In genomic region chr21:8993284-8993942, GRCh38 we compare ENCODE assay signal across 20 cellular contexts.
A peak's percentile ranks its signal among the peaks of the same experiment; 100 is the strongest.
DNase-seq lines count a peak whose midpoint lies in the region; ATAC-seq, FAIRE-seq and TF ChIP-seq lines count a peak whose summit lies in the region.
"Had no signal": no experiment of that assay in that cellular context is flagged by ENCODE, and none has a peak within 500 bp of the region (broad histone marks: within the 10 kb centered on the region; RNA-seq: fewer than 3 reads in every experiment).

No MANE protein-coding gene starts in this region.

- intact Hi-C loops in Calu3 (cut with micrococcal nuclease; ENCODE audit: unreplicated experiment) = no loop called here
- intact Hi-C loops in HepG2 (cut with micrococcal nuclease; ENCODE audit: unreplicated experiment) = no loop called here

- no peaks in the 10 kb centered on the region for H3K4me1 Mint-ChIP-seq in Calu3 (ENCODE audit: low read depth, unreplicated experiment)
- H3K4me1 Mint-ChIP-seq in activated T-helper 17 cell treated with anti-CD3 and anti-CD28 coated beads, Interleukin-2, amount 50 U/mL, for 72 hours = peaks cover 7% of the 10 kb centered on the region
- H3K4me1 Mint-ChIP-seq: mesothelial cell of epicardium, T-helper 17 cell had no signal

- peaks cover 100% of the 10 kb centered on the region for H3K9me3 ChIP-seq in HUES64 (ENCODE audit: insufficient read depth, low read depth, low read length)
- peaks cover 90% of the 10 kb centered on the region for H3K9me3 ChIP-seq in HepG2 (ENCODE audit: low read length)
- H3K9me3 ChIP-seq in WERI-Rb-1 (ENCODE audit: severe bottlenecking) = peaks cover 9% of the 10 kb centered on the region

- H4K20me1 ChIP-seq in HepG2 (ENCODE audit: insufficient read depth, low read length) = no peaks in the 10 kb centered on the region

- H3K4me3 ChIP-seq in HUES64 (ENCODE audit: low read length) (0 out of 2 replicates have a peak overlapping the region, but pooled peaks have one; percentile 0), HepG2 (replicated peaks in 1 of 3; ENCODE audit: insufficient read depth in 1 of 3, low read depth in 2 of 3, low read length in 3 of 3) (no peak overlapping the region), WERI-Rb-1 (ENCODE audit: low read depth, low read length) (no peak overlapping the region)
- H3K4me3 ChIP-seq: coronary artery had no signal

- peak overlapping the region; percentile 1 for H3K4me3 Mint-ChIP-seq in Calu3 (ENCODE audit: low read depth, unreplicated experiment)
- H3K4me3 Mint-ChIP-seq in activated T-helper 17 cell treated with anti-CD3 and anti-CD28 coated beads, Interleukin-2, amount 50 U/mL, for 72 hours = no peak overlapping the region
- H3K4me3 Mint-ChIP-seq: mesothelial cell of epicardium, T-helper 17 cell had no signal

- POLR2A ChIA-PET in HepG2 (lab: Yijun Ruan, JAX) = no interaction called here

- H3K4me1 ChIP-seq in HUES64 (ENCODE audit: insufficient read depth, low read length) (no peaks in the 10 kb centered on the region), HepG2 (ENCODE audit: insufficient read depth, low read length) (no peaks in the 10 kb centered on the region)

- H3K27me3 ChIP-seq in HUES64 (ENCODE audit: insufficient read depth, low read length) = no peaks in the 10 kb centered on the region
- no peaks in the 10 kb centered on the region for H3K27me3 ChIP-seq in HepG2 (ENCODE audit: control insufficient read depth in 1 of 2, insufficient read depth in 2 of 2, low read length in 2 of 2)
- peaks cover 65% of the 10 kb centered on the region for H3K27me3 ChIP-seq in WERI-Rb-1 (ENCODE audit: insufficient read depth, low read depth, severe bottlenecking)
- H3K27me3 ChIP-seq: neutrophil had no signal

- peak; percentile 14 for ATAC-seq in activated T-helper 17 cell treated with anti-CD3 and anti-CD28 coated beads, Interleukin-2, amount 50 U/mL, for 72 hours (replicated peaks)
- ATAC-seq in HepG2 = peak; percentile 24

- H3K9me3 Mint-ChIP-seq in Calu3 (ENCODE audit: low read depth, unreplicated experiment) = no peaks in the 10 kb centered on the region
- peaks cover 41% of the 10 kb centered on the region for H3K9me3 Mint-ChIP-seq in activated T-helper 17 cell treated with anti-CD3 and anti-CD28 coated beads, Interleukin-2, amount 50 U/mL, for 72 hours

- in situ Hi-C loops in HepG2 (cut with HindIII; ENCODE audit: extremely low pct_ligation_motif_present, low pct_unique_long_range_greater_than_20kb) = no loop called here

- CTCF ChIA-PET in Calu3 (lab: Charles Lee) = no interaction called here
- CTCF ChIA-PET in HepG2 (lab: Yijun Ruan, JAX; ENCODE audit: low intra/inter-chr PET ratio, low total read pairs) = no interaction called here

- no peak overlapping the region for H3K4me2 ChIP-seq in HepG2 (ENCODE audit: low read depth, low read length)

- H3K36me3 Mint-ChIP-seq in Calu3 (ENCODE audit: insufficient read depth, unreplicated experiment) = peaks cover 77% of the 10 kb centered on the region
- no peaks in the 10 kb centered on the region for H3K36me3 Mint-ChIP-seq in activated T-helper 17 cell treated with anti-CD3 and anti-CD28 coated beads, Interleukin-2, amount 50 U/mL, for 72 hours (ENCODE audit: low read depth)

- TF ChIP-seq CTCF in Calu3 (IDR thresholded peaks at IDR 0.05; ENCODE audit: unreplicated experiment) (no peak), HepG2 (CRISPR knock-in tag; IDR thresholded peaks at IDR 0.05) (no peak), WERI-Rb-1 (IDR thresholded peaks at IDR 0.05; ENCODE audit: low read depth, low read length) (no peak)

- H2AFZ ChIP-seq in HepG2 (ENCODE audit: low read length) = no peak overlapping the region

- no peaks in the 10 kb centered on the region for H3K79me2 ChIP-seq in HepG2 (ENCODE audit: insufficient read depth, low read length)

- no peak for FAIRE-seq in HepG2 (lab: Jason Lieb, UNC)
- FAIRE-seq: H54, keratinocyte had no signal

- no peak for TF ChIP-seq RAD21 in HepG2 (CRISPR knock-in tag; IDR thresholded peaks at IDR 0.05)

- H3K9ac ChIP-seq in HUES64 (ENCODE audit: low read depth, low read length) (no peak overlapping the region), HepG2 (ENCODE audit: insufficient read depth, low read depth, low read length) (no peak overlapping the region)

- TF ChIP-seq POLR2A in HepG2 (IDR thresholded peaks at IDR 0.05; ENCODE audit: insufficient read depth in 1 of 2, low read depth in 2 of 2, low read length in 2 of 2) = no peak

- H3K27ac ChIP-seq in HUES64 (ENCODE audit: low read depth, low read length) (no peak overlapping the region), HepG2 (ENCODE audit: extremely low read length, insufficient read depth, low read length) (no peak overlapping the region), WERI-Rb-1 (no peak overlapping the region)
- H3K27ac ChIP-seq: coronary artery, epithelial cell of prostate, neutrophil had no signal

- WGBS in HUES64 = 54% methylated on average over 3 of the region's 3 CpGs
- under 1% methylated on average over 3 of the region's 3 CpGs for WGBS in HepG2 (ENCODE audit: low lambda C conversion rate)

- H3K27me3 Mint-ChIP-seq in Calu3 (ENCODE audit: unreplicated experiment) = peaks cover 48% of the 10 kb centered on the region
- peaks cover 38% of the 10 kb centered on the region for H3K27me3 Mint-ChIP-seq in activated T-helper 17 cell treated with anti-CD3 and anti-CD28 coated beads, Interleukin-2, amount 50 U/mL, for 72 hours

- no peak for TF ChIP-seq EP300 in HepG2 (IDR thresholded peaks at IDR 0.05; ENCODE audit: low read depth in 2 of 2, low read length in 2 of 2)
- no peak for TF ChIP-seq EP300 in HepG2 (CRISPR knock-in tag; IDR thresholded peaks at IDR 0.05; ENCODE audit: borderline replicate concordance)

- H3K27ac Mint-ChIP-seq in Calu3 (ENCODE audit: unreplicated experiment) = peak overlapping the region; percentile 63
- H3K27ac Mint-ChIP-seq in activated T-helper 17 cell treated with anti-CD3 and anti-CD28 coated beads, Interleukin-2, amount 50 U/mL, for 72 hours = no peak overlapping the region
- H3K27ac Mint-ChIP-seq: mesothelial cell of epicardium, T-helper 17 cell had no signal

- DNase-seq in Calu3 (peak; percentile 30), HepG2 (ENCODE audit: low spot score) (peak; percentile 92), SW 1271 (lab: John Stamatoyannopoulos, UW) (no peak), islet precursor cell (no peak), WERI-Rb-1 (no peak)
- no peak for DNase-seq in effector CD4-positive, alpha-beta T cell
- DNase-seq: activated CD4-positive, alpha-beta T cell treated with anti-CD3 and anti-CD28 coated beads for 1 hour; activated CD8-positive, alpha-beta memory T cell treated with anti-CD3 and anti-CD28 coated beads, Interleukin-2, amount 50 U/mL, for 48 hours; activated naive CD4-positive, alpha-beta T cell; NCI-H2029 treated with DMSO at 0.1 percent for 48 hours; NCI-H748 treated with DMSO at 0.1 percent for 48 hours; T-helper 17 cell had no signal

- BruUV-seq in Calu3 (replicated peaks; lab: Mats Ljungman, UMichigan) (no TSS peak), HepG2 (replicated peaks; lab: Mats Ljungman, UMichigan) (no TSS peak)

- no peaks in the 10 kb centered on the region for H3K36me3 ChIP-seq in HUES64 (ENCODE audit: insufficient read depth, low read length)
- no peaks in the 10 kb centered on the region for H3K36me3 ChIP-seq in HepG2 (replicated peaks in 1 of 2; ENCODE audit: control insufficient read depth in 1 of 2, insufficient read depth in 2 of 2, low read length in 2 of 2)
- H3K36me3 ChIP-seq in WERI-Rb-1 = no peaks in the 10 kb centered on the region
- H3K36me3 ChIP-seq: neutrophil had no signal

TF ChIP-seq in HepG2, 621 proteins besides CTCF, POLR2A, EP300 and RAD21 (continues in another document):
- TF ChIP-seq ZBTB8A (CRISPR knock-in tag; IDR thresholded peaks at IDR 0.05; ENCODE audit: borderline replicate concordance, low read depth) (no peak), MYC (CRISPR knock-in tag; IDR thresholded peaks at IDR 0.05; ENCODE audit: borderline replicate concordance) (no peak), PRMT3 (CRISPR knock-in tag; IDR thresholded peaks at IDR 0.05; ENCODE audit: borderline replicate concordance, low read depth) (no peak), RARA (CRISPR knock-in tag; IDR thresholded peaks at IDR 0.05) (no peak), NR1H2 (CRISPR knock-in tag; IDR thresholded peaks at IDR 0.05; ENCODE audit: borderline replicate concordance, low read depth) (no peak), HDAC6 (IDR thresholded peaks at IDR 0.05; ENCODE audit: low read depth, low read length) (no peak), ZNF83 (CRISPR knock-in tag; IDR thresholded peaks at IDR 0.05; ENCODE audit: borderline replicate concordance) (no peak), CHD2 (IDR thresholded peaks at IDR 0.05; ENCODE audit: low read depth, low read length) (no peak), TCF7L2 (IDR thresholded peaks at IDR 0.05; ENCODE audit: low read depth, low read length) (no peak)

Comparison
In these comparisons a context has a peak if more than half of its experiments do, and no peak if none do; other contexts are left out.
1. DNase-seq: peak in Calu3 (single experiment) and HepG2 (single experiment); none in SW 1271 (0 of 2), islet precursor cell (single experiment), effector CD4-positive, alpha-beta T cell (single experiment) and WERI-Rb-1 (single experiment).